Comparison of ENCODE assay signal across 10 cellular contexts in the genomic region with DNA sequence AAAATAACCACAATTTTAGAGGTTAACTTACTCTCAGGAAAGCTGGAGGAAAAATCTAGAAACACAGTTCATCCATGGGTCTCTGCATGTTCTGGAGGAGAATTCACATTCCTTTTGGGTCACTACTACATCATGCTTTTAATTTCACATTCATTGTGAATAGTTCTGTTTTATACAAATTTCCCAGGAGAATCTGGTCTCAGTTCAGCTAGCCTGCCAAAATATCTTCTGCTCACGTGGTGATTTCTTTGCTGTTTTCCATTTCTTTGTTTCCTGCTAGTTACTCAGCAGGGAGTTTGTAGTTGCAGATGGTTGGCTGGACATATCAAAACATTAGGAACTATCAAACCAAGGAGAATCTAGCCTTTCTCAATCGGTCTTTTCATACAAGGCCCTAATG. TPM values are rescaled to one million over a fixed set of nuclear protein-coding genes. Genes with fewer than 3 reads are reported as not detected.
DNase-seq lines count a peak whose midpoint lies in the region; ATAC-seq lines count a peak whose summit lies in the region.
"Had no signal": no experiment of that assay in that cellular context is flagged by ENCODE, and none has a peak within 500 bp of the region (broad histone marks: within the 10 kb centered on the region; RNA-seq: fewer than 3 reads in every experiment).

A gene with protein sequence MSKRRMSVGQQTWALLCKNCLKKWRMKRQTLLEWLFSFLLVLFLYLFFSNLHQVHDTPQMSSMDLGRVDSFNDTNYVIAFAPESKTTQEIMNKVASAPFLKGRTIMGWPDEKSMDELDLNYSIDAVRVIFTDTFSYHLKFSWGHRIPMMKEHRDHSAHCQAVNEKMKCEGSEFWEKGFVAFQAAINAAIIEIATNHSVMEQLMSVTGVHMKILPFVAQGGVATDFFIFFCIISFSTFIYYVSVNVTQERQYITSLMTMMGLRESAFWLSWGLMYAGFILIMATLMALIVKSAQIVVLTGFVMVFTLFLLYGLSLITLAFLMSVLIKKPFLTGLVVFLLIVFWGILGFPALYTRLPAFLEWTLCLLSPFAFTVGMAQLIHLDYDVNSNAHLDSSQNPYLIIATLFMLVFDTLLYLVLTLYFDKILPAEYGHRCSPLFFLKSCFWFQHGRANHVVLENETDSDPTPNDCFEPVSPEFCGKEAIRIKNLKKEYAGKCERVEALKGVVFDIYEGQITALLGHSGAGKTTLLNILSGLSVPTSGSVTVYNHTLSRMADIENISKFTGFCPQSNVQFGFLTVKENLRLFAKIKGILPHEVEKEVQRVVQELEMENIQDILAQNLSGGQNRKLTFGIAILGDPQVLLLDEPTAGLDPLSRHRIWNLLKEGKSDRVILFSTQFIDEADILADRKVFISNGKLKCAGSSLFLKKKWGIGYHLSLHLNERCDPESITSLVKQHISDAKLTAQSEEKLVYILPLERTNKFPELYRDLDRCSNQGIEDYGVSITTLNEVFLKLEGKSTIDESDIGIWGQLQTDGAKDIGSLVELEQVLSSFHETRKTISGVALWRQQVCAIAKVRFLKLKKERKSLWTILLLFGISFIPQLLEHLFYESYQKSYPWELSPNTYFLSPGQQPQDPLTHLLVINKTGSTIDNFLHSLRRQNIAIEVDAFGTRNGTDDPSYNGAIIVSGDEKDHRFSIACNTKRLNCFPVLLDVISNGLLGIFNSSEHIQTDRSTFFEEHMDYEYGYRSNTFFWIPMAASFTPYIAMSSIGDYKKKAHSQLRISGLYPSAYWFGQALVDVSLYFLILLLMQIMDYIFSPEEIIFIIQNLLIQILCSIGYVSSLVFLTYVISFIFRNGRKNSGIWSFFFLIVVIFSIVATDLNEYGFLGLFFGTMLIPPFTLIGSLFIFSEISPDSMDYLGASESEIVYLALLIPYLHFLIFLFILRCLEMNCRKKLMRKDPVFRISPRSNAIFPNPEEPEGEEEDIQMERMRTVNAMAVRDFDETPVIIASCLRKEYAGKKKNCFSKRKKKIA (N-terminal part only) (minus strand): TSS at position 93 of the 400 bp plus-strand sequence. CDS start 9,801 bp downstream, outside the sequence.

- no peak within 1 kb of the TSS for H3K27ac Mint-ChIP-seq in activated CD4-positive, alpha-beta T cell treated with anti-CD3 and anti-CD28 coated beads for 36 hours

- peaks cover 31% of the 10 kb centered on the region for H3K4me1 ChIP-seq in adipocyte (ENCODE audit: control insufficient read depth, insufficient read depth, low read length)

- CTCF ChIA-PET in activated CD4-positive, alpha-beta T cell treated with anti-CD3 and anti-CD28 coated beads for 36 hours (lab: Charles Lee) = no interaction called here

- no peak for ATAC-seq in activated CD4-positive, alpha-beta T cell treated with anti-CD3 and anti-CD28 coated beads for 36 hours
- no peak for ATAC-seq in HG02870 (IDR thresholded peaks at IDR 0.05; ENCODE audit: unreplicated experiment)

- H3K9ac ChIP-seq in adipocyte (ENCODE audit: low read length) = peak within 1 kb of the TSS; percentile 87

- H3K27me3 Mint-ChIP-seq in activated CD4-positive, alpha-beta T cell treated with anti-CD3 and anti-CD28 coated beads for 36 hours = peaks cover 7% of the 10 kb centered on the region

- peaks cover 8% of the 10 kb centered on the region for H3K4me1 Mint-ChIP-seq in activated CD4-positive, alpha-beta T cell treated with anti-CD3 and anti-CD28 coated beads for 36 hours

- H3K36me3 Mint-ChIP-seq in activated CD4-positive, alpha-beta T cell treated with anti-CD3 and anti-CD28 coated beads for 36 hours (ENCODE audit: low read depth) = peaks cover 1% of the 10 kb centered on the region

- peaks cover 5% of the 10 kb centered on the region for H3K9me3 ChIP-seq in adipocyte (ENCODE audit: control insufficient read depth, low read length)

- DNase-seq in AG08395 (ENCODE audit: low spot score) = peak; percentile 73
- peak; percentile 93 for DNase-seq in adipocyte (ENCODE audit: low read depth)
- DNase-seq in foreskin melanocyte = peak; percentile 69
- no peak for DNase-seq in posterior vena cava (ENCODE audit: low spot score)
- DNase-seq in activated CD4-positive, alpha-beta T cell treated with anti-CD3 and anti-CD28 coated beads for 36 hours = no peak
- DNase-seq in NCI-H510A treated with DMSO at 0.1 percent for 48 hours (lab: John Stamatoyannopoulos, UW) = no peak
- no peak for DNase-seq in D341Med (ENCODE audit: low spot score)
- DNase-seq: NCI-H446 treated with DMSO at 0.1 percent for 48 hours had no signal

- H3K4me3 Mint-ChIP-seq in activated CD4-positive, alpha-beta T cell treated with anti-CD3 and anti-CD28 coated beads for 36 hours = no peak within 1 kb of the TSS

- H3K36me3 ChIP-seq in adipocyte (ENCODE audit: control insufficient read depth, insufficient read depth, low read length, severe bottlenecking) = peaks cover 5% of the 10 kb centered on the region

- H3K9me3 Mint-ChIP-seq in activated CD4-positive, alpha-beta T cell treated with anti-CD3 and anti-CD28 coated beads for 36 hours (ENCODE audit: low read depth) = peaks cover 7% of the 10 kb centered on the region

- POLR2A ChIA-PET in activated CD4-positive, alpha-beta T cell treated with anti-CD3 and anti-CD28 coated beads for 36 hours (lab: Charles Lee) = no interaction called here

- no peaks in the 10 kb centered on the region for H3K27me3 ChIP-seq in adipocyte (replicated peaks; ENCODE audit: control insufficient read depth, insufficient read depth, low read length)

- intact Hi-C loops in posterior vena cava (cut with DNase I) = no loop called here
- intact Hi-C loops in activated CD4-positive, alpha-beta T cell treated with anti-CD3 and anti-CD28 coated beads for 36 hours (cut with DNase I, micrococcal nuclease) = no loop called here

- peak within 1 kb of the TSS; percentile 81 for H3K4me3 ChIP-seq in adipocyte (ENCODE audit: low read length)

RNA-seq across cellular contexts. Expression of the gene that starts here (rescaled TPM):
- total RNA-seq in posterior vena cava = 10 to 100 TPM; 33.6 to 36.6 TPM
- total RNA-seq in activated CD4-positive, alpha-beta T cell treated with anti-CD3 and anti-CD28 coated beads for 36 hours = not detected
- total RNA-seq: HT-29 had no signal

Comparison
In these comparisons a context has a peak if more than half of its experiments do, and no peak if none do; other contexts are left out.
1. RNA of the gene that starts here (total RNA-seq): 33.6 to 36.6 TPM in posterior vena cava; not detected in activated CD4-positive, alpha-beta T cell treated with anti-CD3 and anti-CD28 coated beads for 36 hours; every median in the first group is over 10 times any median in the second.
2. DNase-seq: peak in AG08395 (single experiment), adipocyte (single experiment) and foreskin melanocyte (single experiment); none in posterior vena cava (single experiment), activated CD4-positive, alpha-beta T cell treated with anti-CD3 and anti-CD28 coated beads for 36 hours (single experiment), NCI-H510A treated with DMSO at 0.1 percent for 48 hours (single experiment) and D341Med (single experiment).